Comparison of ENCODE assay signal across 1 cellular context in genomic region chr17:77280304-77280910, GRCh38.
TF ChIP-seq lines count a peak whose summit lies in the region.

No MANE protein-coding gene starts in this region.

TF ChIP-seq in HEK293, 187 proteins besides CTCF, POLR2A, EP300 and RAD21 (continued from another document):
- TF ChIP-seq ZNF449 (tag by site-specific recombination; IDR thresholded peaks at IDR 0.05) = no peak
- TF ChIP-seq ZBTB48 (tag by site-specific recombination; IDR thresholded peaks at IDR 0.05) = no peak
- TF ChIP-seq ZNF335 (tag by site-specific recombination; conservative IDR thresholded peaks at IDR 0.05) = peak; percentile 44
- TF ChIP-seq ZNF366 (tag by site-specific recombination; conservative IDR thresholded peaks at IDR 0.05) = 0 out of 2 replicates have a peak, but pooled peaks have one; percentile 20
- TF ChIP-seq BCL6B (tag by site-specific recombination; IDR thresholded peaks at IDR 0.05) = no peak
- no peak for TF ChIP-seq ZNF211 (tag by site-specific recombination; IDR thresholded peaks at IDR 0.05; ENCODE audit: low read depth)
- no peak for TF ChIP-seq PBX3 (CRISPR knock-in tag; IDR thresholded peaks at IDR 0.05)
- TF ChIP-seq ZSCAN4 (tag by site-specific recombination; IDR thresholded peaks at IDR 0.05) = no peak
- no peak for TF ChIP-seq ZNF423 (tag by site-specific recombination; IDR thresholded peaks at IDR 0.05)
- TF ChIP-seq ZNF155 (tag by site-specific recombination; IDR thresholded peaks at IDR 0.05) = no peak
- no peak for TF ChIP-seq ZNF837 (tag by site-specific recombination; IDR thresholded peaks at IDR 0.05)
- no peak for TF ChIP-seq ZNF157 (tag by site-specific recombination; IDR thresholded peaks at IDR 0.05)
- 0 out of 2 replicates have a peak, but pooled peaks have one; percentile 34 for TF ChIP-seq ZNF600 (tag by site-specific recombination; IDR thresholded peaks at IDR 0.05)
- TF ChIP-seq ZNF558 (tag by site-specific recombination; IDR thresholded peaks at IDR 0.05) = no peak
- no peak for TF ChIP-seq ZNF175 (tag by site-specific recombination; IDR thresholded peaks at IDR 0.05)
- TF ChIP-seq ZNF433 (tag by site-specific recombination; IDR thresholded peaks at IDR 0.05; ENCODE audit: low read depth) = no peak
- peak; percentile 35; the same call in 1 of the 2 replicates for TF ChIP-seq KLF1 (tag by site-specific recombination; IDR thresholded peaks at IDR 0.05)
- no peak; the same call in 1 of the 2 replicates for TF ChIP-seq ZBTB17 (tag by site-specific recombination; IDR thresholded peaks at IDR 0.05)
- TF ChIP-seq ZEB2 (tag by site-specific recombination; IDR thresholded peaks at IDR 0.05) = peak; percentile 49; the same call in 1 of the 2 replicates
